ENCODE assay signal across 12 cellular contexts in genomic region chr9:88477300-88477751, GRCh38. TPM values are rescaled to one million over a fixed set of nuclear protein-coding genes. Genes with fewer than 3 reads are reported as not detected.
DNase-seq lines count a peak whose midpoint lies in the region; ATAC-seq and TF ChIP-seq lines count a peak whose summit lies in the region.
"Had no signal": no experiment of that assay in that cellular context is flagged by ENCODE, and none has a peak within 500 bp of the region (broad histone marks: within the 10 kb centered on the region; RNA-seq: fewer than 3 reads in every experiment).

No MANE protein-coding gene starts in this region.

- H3K27me3 ChIP-seq in CD4-positive, CD25-positive, alpha-beta regulatory T cell (ENCODE audit: control insufficient read depth, insufficient read depth, low read length): no peaks in the 10 kb centered on the region
- H3K27me3 ChIP-seq in mesenchymal stem cell (ENCODE audit: control insufficient read depth in 1 of 2, insufficient read depth in 1 of 2, low read length in 2 of 2): no peaks in the 10 kb centered on the region
- H3K27me3 ChIP-seq: stomach had no signal

- WGBS in mesenchymal stem cell: 20% methylated on average over 1 of the region's 3 CpGs

- H3K4ac ChIP-seq in mesenchymal stem cell (ENCODE audit: low read depth in 1 of 2, low read length in 2 of 2): no peak overlapping the region

- no peak overlapping the region for H4K8ac ChIP-seq in mesenchymal stem cell (ENCODE audit: low read length)

- no peak overlapping the region for H3K18ac ChIP-seq in mesenchymal stem cell (ENCODE audit: low read depth in 1 of 2, low read length in 2 of 2)

- no peak overlapping the region for H3K9ac ChIP-seq in mesenchymal stem cell (ENCODE audit: low read length)

- peaks cover 0 to 17% (median 6%) of the 10 kb centered on the region in 4 donors for H3K4me1 Mint-ChIP-seq in CD4-positive, CD25-positive, alpha-beta regulatory T cell
- peaks cover 89% of the 10 kb centered on the region for H3K4me1 Mint-ChIP-seq in HFFc6 (ENCODE audit: low read depth)

- peaks cover 36% of the 10 kb centered on the region for H3K36me3 Mint-ChIP-seq in CD4-positive, CD25-positive, alpha-beta regulatory T cell
- H3K36me3 Mint-ChIP-seq in HFFc6 (ENCODE audit: low read depth): peaks cover 36% of the 10 kb centered on the region

- peaks cover 8% of the 10 kb centered on the region for H3K79me1 ChIP-seq in mesenchymal stem cell (replicated peaks; ENCODE audit: low read length, poor library complexity, severe bottlenecking)

- peaks cover 10% of the 10 kb centered on the region for H3K36me3 ChIP-seq in CD4-positive, CD25-positive, alpha-beta regulatory T cell (ENCODE audit: control insufficient read depth, insufficient read depth, low read length)
- H3K36me3 ChIP-seq in mesenchymal stem cell (ENCODE audit: control insufficient read depth in 1 of 2, insufficient read depth in 2 of 2, low read depth in 1 of 2, low read length in 2 of 2): peaks cover 2 to 20% of the 10 kb centered on the region in 2 experiments

- no peak overlapping the region for H2BK120ac ChIP-seq in mesenchymal stem cell (ENCODE audit: low read depth, low read length)

- H3K9me3 ChIP-seq in CD4-positive, CD25-positive, alpha-beta regulatory T cell (ENCODE audit: control insufficient read depth in 2 of 2, low read length in 2 of 2): no peaks in the 10 kb centered on the region
- H3K9me3 ChIP-seq in mesenchymal stem cell (ENCODE audit: control insufficient read depth, low read length): no peaks in the 10 kb centered on the region
- H3K9me3 ChIP-seq: stomach had no signal

- H3K27ac Mint-ChIP-seq in CD4-positive, CD25-positive, alpha-beta regulatory T cell: peak overlapping the region in 2 of 3 donors; percentile 23 to 71
- H3K27ac Mint-ChIP-seq in HFFc6: peak overlapping the region; percentile 94

- H4K91ac ChIP-seq in mesenchymal stem cell (ENCODE audit: low read length): no peak overlapping the region

- DNase-seq in CD4-positive, CD25-positive, alpha-beta regulatory T cell: peak in 1 of 3 donors; percentile 18
- DNase-seq in HFFc6: peak; percentile 98
- DNase-seq in amniotic stem cell (lab: John Stamatoyannopoulos, UW): peak; percentile 87
- DNase-seq in mesenchymal stem cell: peak; percentile 83
- DNase-seq in substantia nigra (lab: John Stamatoyannopoulos, UW): no peak
- DNase-seq in NCI-H1694 treated with DMSO at 0.1 percent for 48 hours (lab: John Stamatoyannopoulos, UW): no peak
- no peak for DNase-seq in NCI-H1436 treated with DMSO at 0.1 percent for 48 hours (lab: John Stamatoyannopoulos, UW)
- DNase-seq: amygdala, midbrain, stomach had no signal

- H3K4me1 ChIP-seq in CD4-positive, CD25-positive, alpha-beta regulatory T cell (ENCODE audit: control insufficient read depth, insufficient read depth, low read length, poor library complexity, severe bottlenecking): no peaks in the 10 kb centered on the region
- H3K4me1 ChIP-seq in mesenchymal stem cell (ENCODE audit: control insufficient read depth, insufficient read depth, low read depth, low read length): peaks cover 7% of the 10 kb centered on the region

- no peak overlapping the region for H2AK5ac ChIP-seq in mesenchymal stem cell (ENCODE audit: low read length, severe bottlenecking)

- no peak overlapping the region for H2BK12ac ChIP-seq in mesenchymal stem cell (ENCODE audit: low read length in 2 of 2)

- no peaks in the 10 kb centered on the region for H3K9me3 Mint-ChIP-seq in CD4-positive, CD25-positive, alpha-beta regulatory T cell
- H3K9me3 Mint-ChIP-seq in HFFc6: no peaks in the 10 kb centered on the region

- peak overlapping the region; percentile 4 for H3K4me2 ChIP-seq in mesenchymal stem cell (ENCODE audit: low read length, poor library complexity, severe bottlenecking)

- no peak overlapping the region for H2BK15ac ChIP-seq in mesenchymal stem cell (ENCODE audit: low read depth, poor library complexity, severe bottlenecking)

- no peak overlapping the region for H3K14ac ChIP-seq in mesenchymal stem cell (ENCODE audit: low read length in 2 of 2)

- no peak overlapping the region for H2BK5ac ChIP-seq in mesenchymal stem cell (ENCODE audit: low read depth, low read length, poor library complexity, severe bottlenecking)

- no peak overlapping the region for H3K4me3 Mint-ChIP-seq in CD4-positive, CD25-positive, alpha-beta regulatory T cell
- peak overlapping the region; percentile 72 for H3K4me3 Mint-ChIP-seq in HFFc6

- H3K23ac ChIP-seq in mesenchymal stem cell (ENCODE audit: low read length in 2 of 2): no peak overlapping the region

- TF ChIP-seq CTCF in HFFc6 (IDR thresholded peaks at IDR 0.05): no peak

- H3K27me3 Mint-ChIP-seq in CD4-positive, CD25-positive, alpha-beta regulatory T cell: no peaks in the 10 kb centered on the region
- H3K27me3 Mint-ChIP-seq in HFFc6 (ENCODE audit: insufficient read depth): peaks cover 2% of the 10 kb centered on the region; the same call in 1 of the 2 replicates

- no peak overlapping the region for H2AFZ ChIP-seq in mesenchymal stem cell (ENCODE audit: low read depth, low read length)

- no peak overlapping the region for H3K4me3 ChIP-seq in CD4-positive, CD25-positive, alpha-beta regulatory T cell (ENCODE audit: low read depth, low read length)
- H3K4me3 ChIP-seq in mesenchymal stem cell (ENCODE audit: insufficient read depth in 1 of 2, low read depth in 1 of 2, low read length in 2 of 2): no peak overlapping the region
- H3K4me3 ChIP-seq: K562, stomach had no signal

- H3K27ac ChIP-seq in CD4-positive, CD25-positive, alpha-beta regulatory T cell (ENCODE audit: insufficient read depth, low read length, poor library complexity, severe bottlenecking): no peak overlapping the region
- H3K27ac ChIP-seq in mesenchymal stem cell (ENCODE audit: low read length, poor library complexity, severe bottlenecking) (peak overlapping the region; percentile 87), substantia nigra (ENCODE audit: low read depth, low read length, poor library complexity, severe bottlenecking) (no peak overlapping the region)
- H3K27ac ChIP-seq: stomach had no signal

- no peak for ATAC-seq in CD4-positive, CD25-positive, alpha-beta regulatory T cell (ENCODE audit: low read depth in 2 of 2)
- no peak for ATAC-seq in GM19463 (IDR thresholded peaks at IDR 0.05; ENCODE audit: unreplicated experiment)
- ATAC-seq: K562 had no signal

RNA-seq across cellular contexts. Expression of gene NXNL2, which starts 57.7 kb away (rescaled TPM):
- not detected for total RNA-seq in CD4-positive, CD25-positive, alpha-beta regulatory T cell
- polyA plus RNA-seq in CD4-positive, CD25-positive, alpha-beta regulatory T cell: not detected
- total RNA-seq in HFFc6 (2021; fragmentation: NEBNext Ultra II Directional; extraction: Animal tissue kit (Norgen Biotek cat#: 25700)): 1 to 10 TPM; 5.4 to 8.8 (median 8.2) TPM
- polyA plus RNA-seq in mesenchymal stem cell (2013, experiment 1 of 2): 0.46 TPM
- 0.53 TPM for polyA plus RNA-seq in mesenchymal stem cell (2013, experiment 2 of 2)
- total RNA-seq: K562, stomach had no signal

Comparison
In these comparisons a context has a peak if more than half of its experiments do, and no peak if none do; other contexts are left out.
1. DNase-seq: peak in HFFc6 (single experiment), amniotic stem cell (single experiment) and mesenchymal stem cell (single experiment); none in substantia nigra (0 of 49), NCI-H1694 treated with DMSO at 0.1 percent for 48 hours (single experiment) and NCI-H1436 treated with DMSO at 0.1 percent for 48 hours (single experiment).